In the genomic region with DNA sequence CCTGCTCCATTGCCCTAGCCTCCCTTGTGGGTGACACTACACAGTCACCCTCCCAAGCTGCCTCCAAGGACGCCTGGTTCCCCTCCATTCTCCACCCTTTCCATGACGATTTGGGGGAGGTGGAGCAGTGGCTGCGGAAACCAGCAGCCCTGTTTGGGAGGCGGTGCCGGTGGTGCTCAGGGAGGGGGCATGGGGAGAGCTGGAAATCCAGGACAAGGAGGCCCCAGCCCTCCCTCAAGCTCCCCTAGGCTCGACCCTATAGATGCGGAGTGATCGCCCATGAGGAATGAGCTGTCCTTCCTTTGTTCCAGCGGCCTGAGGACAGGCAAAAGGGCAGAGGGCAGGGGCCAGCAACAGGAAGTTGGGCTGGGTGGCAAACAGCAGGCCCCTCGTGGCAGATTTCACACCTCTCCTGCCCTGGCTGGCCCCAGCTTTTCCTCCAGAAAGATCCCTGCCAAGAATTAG, we compare ENCODE assay signal across 10 cellular contexts. TPM values are rescaled to one million over a fixed set of nuclear protein-coding genes. Genes with fewer than 3 reads are reported as not detected.
DNase-seq lines count a peak whose midpoint lies in the region; ATAC-seq, FAIRE-seq and TF ChIP-seq lines count a peak whose summit lies in the region.
"Had no signal": no experiment of that assay in that cellular context is flagged by ENCODE, and none has a peak within 500 bp of the region (broad histone marks: within the 10 kb centered on the region; RNA-seq: fewer than 3 reads in every experiment).

No MANE protein-coding gene starts in this region.

- POLR2A ChIA-PET in endothelial cell of umbilical vein (lab: Charles Lee): interaction anchor here (1.0 to 1.3 kb wide), 2 partner anchors 20 to 23 kb away, joined by 5 read pairs; no protein-coding TSS in a partner anchor

- no peak for TF ChIP-seq CTCF in endothelial cell of umbilical vein (IDR thresholded peaks at IDR 0.05; ENCODE audit: extremely low read depth in 1 of 2, insufficient read depth in 1 of 2, low read depth in 1 of 2, low read length in 2 of 2)

- WGBS in neuronal stem cell (ENCODE audit: extremely low coverage in 2 of 2, insufficient read length in 2 of 2, insufficient replicate concordance in 1 of 2), 2 donors: no CpG with 5 or more reads among the region's 10 CpGs

- CTCF ChIA-PET in endothelial cell of umbilical vein (lab: Charles Lee): interaction anchor here (1.6 to 9.4 kb wide), 10 partner anchors 9 to 184 kb away, joined by 4 to 253 read pairs (median 8); a partner anchor contains a TSS

- H2BK5ac ChIP-seq in neuronal stem cell (ENCODE audit: low read length): no peak overlapping the region

- H3K36me3 ChIP-seq in H7 (replicated peaks; ENCODE audit: control insufficient read depth, insufficient read depth, low read length) (peaks cover 21% of the 10 kb centered on the region), SK-N-MC (ENCODE audit: insufficient read depth, low read length) (peaks cover 36% of the 10 kb centered on the region), endothelial cell of umbilical vein (ENCODE audit: control insufficient read depth in 2 of 2, extremely low read depth in 1 of 2, insufficient read depth in 2 of 2, low read length in 2 of 2) (peaks cover 15 to 16% of the 10 kb centered on the region in 2 experiments), neuronal stem cell (replicated peaks in 1 of 2; ENCODE audit: control insufficient read depth in 2 of 2, insufficient read depth in 2 of 2, low read length in 2 of 2) (peaks cover 26 to 55% of the 10 kb centered on the region in 2 donors)

- no peak for ATAC-seq in GM19397 (IDR thresholded peaks at IDR 0.05; ENCODE audit: unreplicated experiment)

- H3K4me1 ChIP-seq in endothelial cell of umbilical vein (ENCODE audit: control insufficient read depth, extremely low read depth, insufficient read depth, low read length) (peaks cover 31% of the 10 kb centered on the region), neuronal stem cell (ENCODE audit: control insufficient read depth in 2 of 2, insufficient read depth in 1 of 2, low read depth in 1 of 2, low read length in 2 of 2) (peaks cover 12 to 19% of the 10 kb centered on the region in 2 donors)

- DNase-seq in H7: peak; percentile 65
- no peak for DNase-seq in SK-N-MC (ENCODE audit: low read depth, low spot score)
- no peak for DNase-seq in endothelial cell of umbilical vein (ENCODE audit: low read depth, low spot score)
- DNase-seq in neuronal stem cell (ENCODE audit: low spot score): no peak
- DNase-seq in HT-29 (ENCODE audit: low spot score): no peak
- no peak for DNase-seq in amygdala (lab: John Stamatoyannopoulos, UW)
- DNase-seq: cortex of kidney had no signal

- H2BK12ac ChIP-seq in neuronal stem cell (ENCODE audit: low read length): peak overlapping the region; percentile 46

- H3K79me2 ChIP-seq in endothelial cell of umbilical vein (ENCODE audit: control insufficient read depth, insufficient read depth, low read length): peaks cover 9% of the 10 kb centered on the region
- H3K79me2 ChIP-seq: hepatocyte had no signal

- dilution Hi-C loops in endothelial cell of umbilical vein (cut with MboI; ENCODE audit: extremely low pct_ligation_motif_present, low sequenced_read_pairs): no loop called here

- H2BK120ac ChIP-seq in neuronal stem cell (ENCODE audit: low read depth, low read length): no peak overlapping the region

- TSS peak; percentile 42 for BruUV-seq in endothelial cell of umbilical vein (replicated peaks; lab: Mats Ljungman, UMichigan)

- H3K9me1 ChIP-seq in endothelial cell of umbilical vein (replicated peaks; ENCODE audit: control insufficient read depth, extremely low read depth, insufficient read depth, low read length): no peaks in the 10 kb centered on the region

- no peak overlapping the region for H2AFZ ChIP-seq in endothelial cell of umbilical vein (ENCODE audit: low read depth, low read length)
- H2AFZ ChIP-seq in neuronal stem cell (ENCODE audit: low read length): no peak overlapping the region
- H2AFZ ChIP-seq: hepatocyte had no signal

- H3K9ac ChIP-seq in SK-N-MC (ENCODE audit: insufficient read length): no peak overlapping the region
- H3K9ac ChIP-seq in endothelial cell of umbilical vein (replicated peaks; ENCODE audit: extremely low read depth, insufficient read depth, low read length): no peak overlapping the region
- no peak overlapping the region for H3K9ac ChIP-seq in neuronal stem cell (ENCODE audit: low read depth, low read length, poor library complexity)

- no peak for TF ChIP-seq POLR2A in endothelial cell of umbilical vein (IDR thresholded peaks at IDR 0.05; ENCODE audit: low read depth, low read length)

- H3K9me3 ChIP-seq in SK-N-MC (ENCODE audit: low read depth, low read length) (no peaks in the 10 kb centered on the region), endothelial cell of umbilical vein (replicated peaks; ENCODE audit: control insufficient read depth, insufficient read depth, low read length) (no peaks in the 10 kb centered on the region), neuronal stem cell (replicated peaks in 1 of 2; ENCODE audit: control insufficient read depth in 2 of 2, insufficient read depth in 1 of 2, low read depth in 1 of 2, low read length in 2 of 2) (no peaks in the 10 kb centered on the region)

- H4K8ac ChIP-seq in neuronal stem cell (ENCODE audit: low read depth, low read length): no peak overlapping the region

- H4K91ac ChIP-seq in neuronal stem cell (ENCODE audit: low read depth, low read length, poor library complexity): no peak overlapping the region

- H3K23ac ChIP-seq in neuronal stem cell (ENCODE audit: low read depth, low read length, poor library complexity): no peak overlapping the region

- FAIRE-seq in endothelial cell of umbilical vein (lab: Jason Lieb, UNC): peak; percentile 68

- no peak overlapping the region for H3K14ac ChIP-seq in neuronal stem cell (ENCODE audit: low read length)

- no peak overlapping the region for H3K4me2 ChIP-seq in endothelial cell of umbilical vein (ENCODE audit: insufficient read depth, low read length)
- H3K4me2 ChIP-seq in neuronal stem cell (ENCODE audit: insufficient read depth, low read length, poor library complexity, severe bottlenecking): no peak overlapping the region
- H3K4me2 ChIP-seq: hepatocyte had no signal

- H3K18ac ChIP-seq in neuronal stem cell (ENCODE audit: low read length): peak overlapping the region; percentile 95

- no peaks in the 10 kb centered on the region for H4K20me1 ChIP-seq in endothelial cell of umbilical vein (replicated peaks; ENCODE audit: control insufficient read depth, extremely low read depth, insufficient read depth, low read length)

- H2BK15ac ChIP-seq in neuronal stem cell (ENCODE audit: low read length): no peak overlapping the region

- H3K79me1 ChIP-seq in neuronal stem cell (ENCODE audit: low read depth, low read length): peaks cover 6% of the 10 kb centered on the region

- H3K4me3 ChIP-seq in H7 (ENCODE audit: insufficient read depth, low read depth, low read length) (no peak overlapping the region), SK-N-MC (no peak overlapping the region), endothelial cell of umbilical vein (replicated peaks in 1 of 3; ENCODE audit: insufficient read depth in 1 of 3, low read depth in 1 of 3, low read length in 3 of 3) (no peak overlapping the region), neuronal stem cell (ENCODE audit: low read length in 2 of 2) (no peak overlapping the region)
- H3K4me3 ChIP-seq: hepatocyte had no signal

- H3K27me3 ChIP-seq in H7 (ENCODE audit: control insufficient read depth, insufficient read depth, low read length) (no peaks in the 10 kb centered on the region), endothelial cell of umbilical vein (ENCODE audit: control insufficient read depth in 2 of 2, insufficient read depth in 2 of 2, low read length in 2 of 2) (no peaks in the 10 kb centered on the region), neuronal stem cell (ENCODE audit: control insufficient read depth in 3 of 3, insufficient read depth in 3 of 3, low read depth in 1 of 3, low read length in 3 of 3) (peaks cover 0 to 5% (median 0%) of the 10 kb centered on the region in 3 experiments)
- H3K27me3 ChIP-seq: hepatocyte had no signal

- intact Hi-C loops in endothelial cell of umbilical vein (cut with micrococcal nuclease): no loop called here

- H3K27ac ChIP-seq in SK-N-MC: peak overlapping the region; percentile 63
- H3K27ac ChIP-seq in endothelial cell of umbilical vein (ENCODE audit: insufficient read depth, low read depth, low read length): peak overlapping the region; percentile 38
- H3K27ac ChIP-seq in neuronal stem cell (replicated peaks; ENCODE audit: low read length): peak overlapping the region; percentile 94
- H3K27ac ChIP-seq: hepatocyte had no signal

- H2AK5ac ChIP-seq in neuronal stem cell (ENCODE audit: low read depth, low read length): peak overlapping the region; percentile 56

- H3K4ac ChIP-seq in neuronal stem cell (ENCODE audit: low read length): no peak overlapping the region

RNA-seq across cellular contexts. Expression of a gene that starts 3.6 kb away (rescaled TPM):
- 17.9 and 18.3 TPM in 2 replicates for total RNA-seq in H7 (2014; rRNA removed; shearing (Covaris generic))
- 6.2 and 8.0 TPM in 2 replicates for total RNA-seq in endothelial cell of umbilical vein
- polyA plus RNA-seq in endothelial cell of umbilical vein: 16.0 and 16.2 TPM in 2 replicates
- polyA plus RNA-seq in endothelial cell of umbilical vein (2011; cell fraction: cytosol; rRNA removed): 5.4 and 7.2 TPM in 2 replicates
- polyA plus RNA-seq in endothelial cell of umbilical vein (2011; cell fraction: nucleus; rRNA removed): 18.0 and 23.3 TPM in 2 replicates
- 5.5 and 12.4 TPM in 2 replicates for polyA plus RNA-seq in endothelial cell of umbilical vein (2012)
- 5.5 and 13.2 TPM in 2 replicates for polyA minus RNA-seq in endothelial cell of umbilical vein
- polyA minus RNA-seq in endothelial cell of umbilical vein (2011; cell fraction: cytosol; rRNA and poly(A)+ RNA removed): not detected
- polyA minus RNA-seq in endothelial cell of umbilical vein (2011; cell fraction: nucleus; rRNA and poly(A)+ RNA removed): 5.1 and 5.9 TPM in 2 replicates
- polyA plus RNA-seq in neuronal stem cell (2013, experiment 1 of 2): 4.8 TPM
- 4.7 TPM for polyA plus RNA-seq in neuronal stem cell (2013, experiment 2 of 2)
- 0.08 and 0.91 TPM in 2 replicates for total RNA-seq in HT-29 (2014; rRNA removed; shearing (Covaris generic))
- polyA plus RNA-seq: CD8-positive, alpha-beta memory T cell had no signal

RNA-seq across cellular contexts. Expression of a gene that starts 13.2 kb away (rescaled TPM):
- total RNA-seq in H7 (2014; rRNA removed; shearing (Covaris generic)): 86.7 and 97.4 TPM in 2 replicates
- 143 and 144 TPM in 2 replicates for total RNA-seq in endothelial cell of umbilical vein
- polyA plus RNA-seq in endothelial cell of umbilical vein: 141 and 169 TPM in 2 replicates
- 183 and 186 TPM in 2 replicates for polyA plus RNA-seq in endothelial cell of umbilical vein (2011; cell fraction: cytosol; rRNA removed)
- polyA plus RNA-seq in endothelial cell of umbilical vein (2011; cell fraction: nucleus; rRNA removed): 181 and 188 TPM in 2 replicates
- polyA plus RNA-seq in endothelial cell of umbilical vein (2012): 142 and 148 TPM in 2 replicates
- 53.2 and 57.4 TPM in 2 replicates for polyA minus RNA-seq in endothelial cell of umbilical vein
- 62.0 TPM for polyA minus RNA-seq in endothelial cell of umbilical vein (2011; cell fraction: cytosol; rRNA and poly(A)+ RNA removed)
- 30.4 and 32.5 TPM in 2 replicates for polyA minus RNA-seq in endothelial cell of umbilical vein (2011; cell fraction: nucleus; rRNA and poly(A)+ RNA removed)
- 94.9 TPM for polyA plus RNA-seq in neuronal stem cell (2013, experiment 1 of 2)
- 91.4 TPM for polyA plus RNA-seq in neuronal stem cell (2013, experiment 2 of 2)
- 304 and 321 TPM in 2 replicates for total RNA-seq in HT-29 (2014; rRNA removed; shearing (Covaris generic))

RNA-seq across cellular contexts. Expression of a gene that starts 22.0 kb away (rescaled TPM):
- 39.4 and 51.3 TPM in 2 replicates for total RNA-seq in H7 (2014; rRNA removed; shearing (Covaris generic))
- total RNA-seq in endothelial cell of umbilical vein: 31.9 and 33.3 TPM in 2 replicates
- 20.9 and 24.5 TPM in 2 replicates for polyA plus RNA-seq in endothelial cell of umbilical vein
- polyA plus RNA-seq in endothelial cell of umbilical vein (2011; cell fraction: cytosol; rRNA removed): 8.0 and 11.2 TPM in 2 replicates
- polyA plus RNA-seq in endothelial cell of umbilical vein (2011; cell fraction: nucleus; rRNA removed): 100 and 121 TPM in 2 replicates
- polyA plus RNA-seq in endothelial cell of umbilical vein (2012): 8.5 and 13.1 TPM in 2 replicates
- polyA minus RNA-seq in endothelial cell of umbilical vein: 9.0 and 20.8 TPM in 2 replicates
- not detected for polyA minus RNA-seq in endothelial cell of umbilical vein (2011; cell fraction: cytosol; rRNA and poly(A)+ RNA removed)
- 24.9 and 33.5 TPM in 2 replicates for polyA minus RNA-seq in endothelial cell of umbilical vein (2011; cell fraction: nucleus; rRNA and poly(A)+ RNA removed)
- polyA plus RNA-seq in neuronal stem cell (2013, experiment 1 of 2): 5.4 TPM
- polyA plus RNA-seq in neuronal stem cell (2013, experiment 2 of 2): 4.9 TPM
- 3.4 and 6.5 TPM in 2 replicates for total RNA-seq in HT-29 (2014; rRNA removed; shearing (Covaris generic))

RNA-seq across cellular contexts. Expression of a gene that starts 23.6 kb away (rescaled TPM):
- 64.9 and 70.0 TPM in 2 replicates for total RNA-seq in H7 (2014; rRNA removed; shearing (Covaris generic))
- total RNA-seq in endothelial cell of umbilical vein: 80.9 and 85.9 TPM in 2 replicates
- 14.6 and 15.9 TPM in 2 replicates for polyA plus RNA-seq in endothelial cell of umbilical vein
- 18.6 and 20.1 TPM in 2 replicates for polyA plus RNA-seq in endothelial cell of umbilical vein (2011; cell fraction: cytosol; rRNA removed)
- 41.9 and 48.6 TPM in 2 replicates for polyA plus RNA-seq in endothelial cell of umbilical vein (2011; cell fraction: nucleus; rRNA removed)
- polyA plus RNA-seq in endothelial cell of umbilical vein (2012): 29.3 and 31.0 TPM in 2 replicates
- 19.1 and 19.8 TPM in 2 replicates for polyA minus RNA-seq in endothelial cell of umbilical vein
- polyA minus RNA-seq in endothelial cell of umbilical vein (2011; cell fraction: cytosol; rRNA and poly(A)+ RNA removed): 33.4 TPM
- 23.1 and 34.0 TPM in 2 replicates for polyA minus RNA-seq in endothelial cell of umbilical vein (2011; cell fraction: nucleus; rRNA and poly(A)+ RNA removed)
- 37.0 TPM for polyA plus RNA-seq in neuronal stem cell (2013, experiment 1 of 2)
- 39.4 TPM for polyA plus RNA-seq in neuronal stem cell (2013, experiment 2 of 2)
- total RNA-seq in HT-29 (2014; rRNA removed; shearing (Covaris generic)): 106 and 124 TPM in 2 replicates

RNA-seq across cellular contexts. Expression of a gene that starts 24.5 kb away (rescaled TPM):
- total RNA-seq in H7 (2014; rRNA removed; shearing (Covaris generic)): 8.8 and 9.5 TPM in 2 replicates
- total RNA-seq in endothelial cell of umbilical vein: 2.6 and 4.1 TPM in 2 replicates
- polyA plus RNA-seq in endothelial cell of umbilical vein: 15.7 and 19.0 TPM in 2 replicates
- polyA plus RNA-seq in endothelial cell of umbilical vein (2011; cell fraction: cytosol; rRNA removed): 7.7 and 9.0 TPM in 2 replicates
- 3.2 and 3.8 TPM in 2 replicates for polyA plus RNA-seq in endothelial cell of umbilical vein (2011; cell fraction: nucleus; rRNA removed)
- 4.6 and 7.7 TPM in 2 replicates for polyA plus RNA-seq in endothelial cell of umbilical vein (2012)
- 6.6 and 8.6 TPM in 2 replicates for polyA minus RNA-seq in endothelial cell of umbilical vein
- 7.8 TPM for polyA minus RNA-seq in endothelial cell of umbilical vein (2011; cell fraction: cytosol; rRNA and poly(A)+ RNA removed)
- polyA minus RNA-seq in endothelial cell of umbilical vein (2011; cell fraction: nucleus; rRNA and poly(A)+ RNA removed): 1.5 and 2.1 TPM in 2 replicates
- polyA plus RNA-seq in neuronal stem cell (2013, experiment 1 of 2): 6.2 TPM
- 6.1 TPM for polyA plus RNA-seq in neuronal stem cell (2013, experiment 2 of 2)
- total RNA-seq in HT-29 (2014; rRNA removed; shearing (Covaris generic)): 21.4 and 23.4 TPM in 2 replicates

Comparison
In these comparisons a context has a peak if more than half of its experiments do, and no peak if none do; other contexts are left out.
1. H3K27ac ChIP-seq: peak in every context shown above with its lines; median percentile 94 in neuronal stem cell; 63 in SK-N-MC; 38 in endothelial cell of umbilical vein.